In genomic region chr7:1514407-1514806, GRCh38 we compare ENCODE assay signal across 18 cellular contexts. TPM values are rescaled to one million over a fixed set of nuclear protein-coding genes. Genes with fewer than 3 reads are reported as not detected.
DNase-seq lines count a peak whose midpoint lies in the region; ATAC-seq and TF ChIP-seq lines count a peak whose summit lies in the region.
"Had no signal": no experiment of that assay in that cellular context is flagged by ENCODE, and none has a peak within 500 bp of the region (broad histone marks: within the 10 kb centered on the region; RNA-seq: fewer than 3 reads in every experiment).

No MANE protein-coding gene starts in this region.

- H3K36me3 Mint-ChIP-seq in naive thymus-derived CD4-positive, alpha-beta T cell: peaks cover 0 to 5% (median 4%) of the 10 kb centered on the region in 5 donors

- ATAC-seq in Right ventricle myocardium inferior (no peak), Right ventricle myocardium superior (ENCODE audit: poor library complexity) (no peak), Panc1 (no peak), left lung (no peak), thoracic aorta (ENCODE audit: insufficient number of reproducible peaks, low FRiP score, low read depth) (no peak), GM21528 (IDR thresholded peaks at IDR 0.05; ENCODE audit: low FRiP score, unreplicated experiment) (no peak)
- ATAC-seq in naive thymus-derived CD4-positive, alpha-beta T cell: no peak
- ATAC-seq: GM12878 had no signal

- no peaks in the 10 kb centered on the region for H3K27me3 Mint-ChIP-seq in naive thymus-derived CD4-positive, alpha-beta T cell

- in situ Hi-C loops in Panc1 (cut with HindIII; ENCODE audit: low pct_unique_long_range_greater_than_20kb, low sequenced_read_pairs): no loop called here

- H3K4me3 ChIP-seq in Panc1 (ENCODE audit: low read depth in 2 of 2, low read length in 2 of 2) (no peak overlapping the region), left lung (no peak overlapping the region), thoracic aorta (no peak overlapping the region), prostate gland (no peak overlapping the region)
- no peak overlapping the region for H3K4me3 ChIP-seq in naive thymus-derived CD4-positive, alpha-beta T cell (ENCODE audit: low read length)
- H3K4me3 ChIP-seq: GM12878, Peyer's patch had no signal

- POLR2A ChIA-PET in Panc1 (lab: Charles Lee): no interaction called here
- POLR2A ChIA-PET in naive thymus-derived CD4-positive, alpha-beta T cell (lab: Charles Lee): interaction anchor here (0.6 to 1.8 kb wide), 4 partner anchors 8 to 657 kb away, joined by 3 to 5 read pairs (median 4); no protein-coding TSS in a partner anchor

- no peak overlapping the region for H3K4me3 Mint-ChIP-seq in naive thymus-derived CD4-positive, alpha-beta T cell

- no peak for TF ChIP-seq POLR2A in prostate gland (IDR thresholded peaks at IDR 0.05)

- H3K4me1 ChIP-seq in Panc1 (ENCODE audit: control insufficient read depth, insufficient read depth, low read length) (peaks cover 46% of the 10 kb centered on the region), left lung (peaks cover 3 to 31% of the 10 kb centered on the region in 2 donors), thoracic aorta (ENCODE audit: control insufficient read depth in 1 of 2, low read depth in 2 of 2) (peaks cover 13 to 22% of the 10 kb centered on the region in 2 donors), prostate gland (replicated peaks) (no peaks in the 10 kb centered on the region)
- H3K4me1 ChIP-seq in naive thymus-derived CD4-positive, alpha-beta T cell (ENCODE audit: control insufficient read depth in 2 of 2, insufficient read depth in 2 of 2, low read length in 2 of 2): peaks cover 4 to 27% of the 10 kb centered on the region in 2 donors

- CTCF ChIA-PET in Panc1 (lab: Charles Lee): interaction anchor here (0.7 kb wide), 1 partner anchor 101 kb away, joined by 19 read pairs; no protein-coding TSS in a partner anchor
- CTCF ChIA-PET in naive thymus-derived CD4-positive, alpha-beta T cell (lab: Charles Lee): no interaction called here

- BruUV-seq in Panc1 (replicated peaks; lab: Mats Ljungman, UMichigan): no TSS peak

- no peak for TF ChIP-seq CTCF in Panc1 (IDR thresholded peaks at IDR 0.05)
- TF ChIP-seq CTCF in left lung (IDR thresholded peaks at IDR 0.05): no peak
- TF ChIP-seq CTCF in thoracic aorta (IDR thresholded peaks at IDR 0.05): no peak
- no peak for TF ChIP-seq CTCF in prostate gland (IDR thresholded peaks at IDR 0.05)

- peaks cover 0 to 7% (median 4%) of the 10 kb centered on the region in 11 donors for H3K9me3 Mint-ChIP-seq in naive thymus-derived CD4-positive, alpha-beta T cell

- H3K36me3 ChIP-seq in Panc1 (ENCODE audit: control insufficient read depth, insufficient read depth, low read length): no peaks in the 10 kb centered on the region
- no peaks in the 10 kb centered on the region for H3K36me3 ChIP-seq in left lung
- no peaks in the 10 kb centered on the region for H3K36me3 ChIP-seq in thoracic aorta
- no peaks in the 10 kb centered on the region for H3K36me3 ChIP-seq in prostate gland
- no peaks in the 10 kb centered on the region for H3K36me3 ChIP-seq in naive thymus-derived CD4-positive, alpha-beta T cell (ENCODE audit: control insufficient read depth in 2 of 3, insufficient read depth in 3 of 3, low read length in 3 of 3)
- H3K36me3 ChIP-seq: Peyer's patch had no signal

- WGBS in prostate gland: 83% methylated on average over 12 of the region's 12 CpGs

- H3K4me1 Mint-ChIP-seq in naive thymus-derived CD4-positive, alpha-beta T cell: peaks cover 11 to 35% (median 14%) of the 10 kb centered on the region in 7 donors

- H3K27me3 ChIP-seq in Panc1 (ENCODE audit: control insufficient read depth, insufficient read depth, low read length): no peaks in the 10 kb centered on the region
- peaks cover 0 to 24% of the 10 kb centered on the region in 2 donors for H3K27me3 ChIP-seq in left lung
- H3K27me3 ChIP-seq in thoracic aorta (replicated peaks; ENCODE audit: insufficient read depth): no peaks in the 10 kb centered on the region
- H3K27me3 ChIP-seq in prostate gland (replicated peaks; ENCODE audit: insufficient read depth): no peaks in the 10 kb centered on the region
- no peaks in the 10 kb centered on the region for H3K27me3 ChIP-seq in naive thymus-derived CD4-positive, alpha-beta T cell (ENCODE audit: control insufficient read depth in 2 of 2, insufficient read depth in 2 of 2, low read length in 2 of 2)
- H3K27me3 ChIP-seq: Peyer's patch had no signal

- peak; percentile 60 for DNase-seq in Right ventricle myocardium inferior (ENCODE audit: missing footprints)
- DNase-seq in Right ventricle myocardium superior: no peak
- DNase-seq in Panc1 (ENCODE audit: low read depth, low spot score): no peak
- DNase-seq in left lung: peak in 1 of 2 donors; percentile 51
- no peak for DNase-seq in thoracic aorta (ENCODE audit: low spot score)
- DNase-seq in prostate gland (ENCODE audit: low spot score): no peak
- DNase-seq in naive thymus-derived CD4-positive, alpha-beta T cell: no peak
- DNase-seq: 8988T, DND-41, Kasumi-1, MM.1S, NCI-H1092 treated with DMSO at 0.1 percent for 48 hours, NCI-H1694, NCI-H524 treated with DMSO at 0.1 percent for 48 hours, Peyer's patch, SIG-M5 had no signal

- H3K27ac Mint-ChIP-seq in naive thymus-derived CD4-positive, alpha-beta T cell: no peak overlapping the region

- H3K9me3 ChIP-seq in Panc1 (ENCODE audit: control insufficient read depth, insufficient read depth, low read depth, low read length) (no peaks in the 10 kb centered on the region), left lung (peaks cover 0 to 4% of the 10 kb centered on the region in 2 donors), thoracic aorta (no peaks in the 10 kb centered on the region), prostate gland (no peaks in the 10 kb centered on the region)
- H3K9me3 ChIP-seq in naive thymus-derived CD4-positive, alpha-beta T cell (ENCODE audit: control insufficient read depth in 2 of 3, low read length in 3 of 3): no peaks in the 10 kb centered on the region
- H3K9me3 ChIP-seq: Peyer's patch had no signal

- intact Hi-C loops in Right ventricle myocardium inferior (cut with DNase I): no loop called here
- intact Hi-C loops in Right ventricle myocardium superior (cut with DNase I): loop anchor here (5.0 kb wide), 1 partner anchor 43 kb away; the partner anchor contains the start of gene TMEM184A
- intact Hi-C loops in Panc1 (cut with micrococcal nuclease; ENCODE audit: unreplicated experiment): no loop called here
- intact Hi-C loops in left lung (cut with DNase I): no loop called here
- intact Hi-C loops in prostate gland (cut with DNase I): no loop called here
- intact Hi-C loops in naive thymus-derived CD4-positive, alpha-beta T cell (cut with micrococcal nuclease): no loop called here

- H3K27ac ChIP-seq in Panc1 (ENCODE audit: low read length): peak overlapping the region; percentile 85
- peak overlapping the region; percentile 84 to 86 for H3K27ac ChIP-seq in left lung
- H3K27ac ChIP-seq in thoracic aorta: peak overlapping the region; percentile 99 to 100
- no peak overlapping the region for H3K27ac ChIP-seq in prostate gland
- no peak overlapping the region for H3K27ac ChIP-seq in naive thymus-derived CD4-positive, alpha-beta T cell (ENCODE audit: low read depth, low read length)

RNA-seq across cellular contexts. Expression of gene INTS1, which starts 10.2 kb away (rescaled TPM):
- total RNA-seq in Right ventricle myocardium inferior: 25.8 TPM
- 29.2 TPM for total RNA-seq in Right ventricle myocardium superior
- total RNA-seq in Panc1 (2021; ENCODE audit: unreplicated experiment): 173 TPM
- 196 TPM for polyA plus RNA-seq in Panc1 (2012; ENCODE audit: insufficient read length)
- 10 to 100 TPM; 70.1 to 80.9 TPM for total RNA-seq in left lung
- total RNA-seq in thoracic aorta: 10 to 100 TPM; 59.8 to 89.6 TPM
- 100 to 1,000 TPM in 1 of 2 donors, 10 to 100 TPM in 1; 64.9 to 146 TPM for total RNA-seq in prostate gland
- 100 to 1,000 TPM in 4 of 5 experiments, 10 to 100 TPM in 1; 82.0 to 157 (median 111) TPM for total RNA-seq in naive thymus-derived CD4-positive, alpha-beta T cell
- polyA plus RNA-seq in naive thymus-derived CD4-positive, alpha-beta T cell: 10 to 100 TPM; 15.1 to 41.6 TPM

RNA-seq across cellular contexts. Expression of gene MAFK, which starts 16.1 kb away (rescaled TPM):
- total RNA-seq in Right ventricle myocardium inferior: 50.8 TPM
- 59.4 TPM for total RNA-seq in Right ventricle myocardium superior
- 125 TPM for total RNA-seq in Panc1 (2021; ENCODE audit: unreplicated experiment)
- polyA plus RNA-seq in Panc1 (2012; ENCODE audit: insufficient read length): 120 TPM
- total RNA-seq in left lung: 10 to 100 TPM; 36.8 to 49.7 TPM
- total RNA-seq in thoracic aorta: 100 to 1,000 TPM; 111 to 161 TPM
- 10 to 100 TPM; 29.1 to 50.6 TPM for total RNA-seq in prostate gland
- 10 to 100 TPM; 28.5 to 90.1 (median 54.2) TPM for total RNA-seq in naive thymus-derived CD4-positive, alpha-beta T cell
- polyA plus RNA-seq in naive thymus-derived CD4-positive, alpha-beta T cell: under 1 TPM; 0.38 to 0.46 TPM

RNA-seq across cellular contexts. Expression of gene TMEM184A, which starts 41.6 kb away (rescaled TPM):
- 0.32 TPM for total RNA-seq in Right ventricle myocardium inferior
- total RNA-seq in Right ventricle myocardium superior: 0.30 TPM
- total RNA-seq in Panc1 (2021; ENCODE audit: unreplicated experiment): 9.2 TPM
- 13.7 TPM for polyA plus RNA-seq in Panc1 (2012; ENCODE audit: insufficient read length)
- 1 to 10 TPM; 7.9 to 9.7 TPM for total RNA-seq in left lung
- 1 to 10 TPM in 1 of 2 donors, not detected in 1; 1.5 TPM for total RNA-seq in thoracic aorta
- 10 to 100 TPM; 15.4 to 59.2 TPM for total RNA-seq in prostate gland
- total RNA-seq in naive thymus-derived CD4-positive, alpha-beta T cell: under 1 TPM in 1 of 5 experiments, not detected in 4; 0.05 TPM
- polyA plus RNA-seq in naive thymus-derived CD4-positive, alpha-beta T cell: under 1 TPM in 1 of 2 donors, not detected in 1; 0.06 TPM

RNA-seq across cellular contexts. Expression of gene MICALL2, which starts 55.1 kb away (rescaled TPM):
- 9.0 TPM for total RNA-seq in Right ventricle myocardium inferior
- 6.2 TPM for total RNA-seq in Right ventricle myocardium superior
- 144 TPM for total RNA-seq in Panc1 (2021; ENCODE audit: unreplicated experiment)
- polyA plus RNA-seq in Panc1 (2012; ENCODE audit: insufficient read length): 127 TPM
- total RNA-seq in left lung: 10 to 100 TPM; 36.5 to 40.1 TPM
- 10 to 100 TPM; 71.7 to 80.0 TPM for total RNA-seq in thoracic aorta
- 10 to 100 TPM; 31.1 to 42.0 TPM for total RNA-seq in prostate gland
- total RNA-seq in naive thymus-derived CD4-positive, alpha-beta T cell: 1 to 10 TPM in 4 of 5 experiments, under 1 TPM in 1; 0.89 to 5.0 (median 3.3) TPM
- polyA plus RNA-seq in naive thymus-derived CD4-positive, alpha-beta T cell: under 1 TPM; 0.37 to 0.55 TPM

RNA-seq across cellular contexts. Expression of gene PSMG3, which starts 55.4 kb away (rescaled TPM):
- total RNA-seq in Right ventricle myocardium inferior (13.3 TPM), Right ventricle myocardium superior (12.1 TPM), Panc1 (2021; ENCODE audit: unreplicated experiment) (59.4 TPM), left lung (10 to 100 TPM; 22.4 to 25.3 TPM), thoracic aorta (10 to 100 TPM; 30.9 to 40.4 TPM), prostate gland (10 to 100 TPM; 50.0 to 51.6 TPM)
- polyA plus RNA-seq in Panc1 (2012; ENCODE audit: insufficient read length): 81.5 TPM
- 10 to 100 TPM; 12.1 to 31.8 (median 23.2) TPM for total RNA-seq in naive thymus-derived CD4-positive, alpha-beta T cell
- polyA plus RNA-seq in naive thymus-derived CD4-positive, alpha-beta T cell: 10 to 100 TPM; 57.2 to 57.9 TPM

Comparison
In these comparisons a context has a peak if more than half of its experiments do, and no peak if none do; other contexts are left out.
1. H3K27ac ChIP-seq: peak in Panc1 (single experiment), left lung (2 of 2) and thoracic aorta (2 of 2); none in prostate gland (0 of 2) and naive thymus-derived CD4-positive, alpha-beta T cell (single experiment).